ENCODE assay signal across 12 cellular contexts in genomic region chrX:45295587-45295986, GRCh38.
DNase-seq lines count a peak whose midpoint lies in the region; ATAC-seq, FAIRE-seq and TF ChIP-seq lines count a peak whose summit lies in the region.
"Had no signal": no experiment of that assay in that cellular context is flagged by ENCODE, and none has a peak within 500 bp of the region (broad histone marks: within the 10 kb centered on the region; RNA-seq: fewer than 3 reads in every experiment).

No MANE protein-coding gene starts in this region.

- no peak overlapping the region for H3K27ac Mint-ChIP-seq in T-helper 2 cell treated with Interferon-gamma antibody and Interleukin-4, amounts not matched to agents 5 μg/mL and 100 μg/mL, for 36 hours
- H3K27ac Mint-ChIP-seq: CD8-positive, alpha-beta T cell; stimulated activated naive B cell treated with anti-CD40 and anti-IgM and Interleukin-4, amounts not matched to agents 10 μg/mL and 1 μg/mL and 100 μg/mL, for 72 hours had no signal

- TF ChIP-seq POLR2A in A549 (IDR thresholded peaks at IDR 0.05; ENCODE audit: low read length), result no peak

- no peaks in the 10 kb centered on the region for H3K9me3 Mint-ChIP-seq in T-helper 2 cell treated with Interferon-gamma antibody and Interleukin-4, amounts not matched to agents 5 μg/mL and 100 μg/mL, for 36 hours
- H3K9me3 Mint-ChIP-seq: CD8-positive, alpha-beta T cell; stimulated activated naive B cell treated with anti-CD40 and anti-IgM and Interleukin-4, amounts not matched to agents 10 μg/mL and 1 μg/mL and 100 μg/mL, for 72 hours had no signal

- no peaks in the 10 kb centered on the region for H3K27me3 Mint-ChIP-seq in T-helper 2 cell treated with Interferon-gamma antibody and Interleukin-4, amounts not matched to agents 5 μg/mL and 100 μg/mL, for 36 hours (ENCODE audit: low read depth)
- H3K27me3 Mint-ChIP-seq: stimulated activated naive B cell treated with anti-CD40 and anti-IgM and Interleukin-4, amounts not matched to agents 10 μg/mL and 1 μg/mL and 100 μg/mL, for 72 hours had no signal

- H3K9me3 ChIP-seq in A549, result no peaks in the 10 kb centered on the region
- no peaks in the 10 kb centered on the region for H3K9me3 ChIP-seq in PC-9 (ENCODE audit: insufficient read depth, low read depth)
- H3K9me3 ChIP-seq: MG63 had no signal

- no peaks in the 10 kb centered on the region for H3K27me3 ChIP-seq in PC-9 (ENCODE audit: insufficient read depth, low read depth)
- H3K27me3 ChIP-seq: MG63 had no signal

- CTCF ChIA-PET in A549 (lab: Yijun Ruan, JAX) (interaction anchor here (1.3 kb wide), 1 partner anchor 1460 kb away, joined by 3 read pairs; no protein-coding TSS in a partner anchor), PC-9 (lab: Charles Lee) (no interaction called here)

- TF ChIP-seq CTCF in A549 (IDR thresholded peaks at IDR 0.05) (no peak), PC-9 (conservative IDR thresholded peaks at IDR 0.05) (no peak), fibroblast of mammary gland (conservative IDR thresholded peaks at IDR 0.05; ENCODE audit: control insufficient read depth, insufficient read depth, low read depth, low read length) (no peak)

- H3K4me3 ChIP-seq in A549, result no peak overlapping the region
- no peak overlapping the region for H3K4me3 ChIP-seq in PC-9
- no peak overlapping the region for H3K4me3 ChIP-seq in fibroblast of mammary gland (ENCODE audit: control insufficient read depth, low read depth, low read length)
- H3K4me3 ChIP-seq: MG63 had no signal

- no peaks in the 10 kb centered on the region for H3K36me3 ChIP-seq in PC-9 (ENCODE audit: low read depth)
- H3K36me3 ChIP-seq: MG63 had no signal

- FAIRE-seq in A549 (lab: Jason Lieb, UNC), result peak; percentile 78

- H4K20me1 ChIP-seq in PC-9 (ENCODE audit: insufficient read depth), result no peaks in the 10 kb centered on the region

- no peak overlapping the region for H3K27ac ChIP-seq in A549
- H3K27ac ChIP-seq in PC-9, result no peak overlapping the region

- DNase-seq in A549 (ENCODE audit: low read depth in 1 of 2, low spot score in 1 of 2) (peak in 1 of 2 experiments; percentile 52), HCEC 1CT (peak; percentile 56), PC-9 (peak; percentile 4 to 39), fibroblast of mammary gland (ENCODE audit: low read depth) (peak; percentile 60), NCI-H2227 (lab: John Stamatoyannopoulos, UW; ENCODE audit: unreplicated experiment) (no peak), Ammon's horn (ENCODE audit: low spot score) (no peak)
- DNase-seq in T-helper 2 cell treated with Interferon-gamma antibody and Interleukin-4, amounts not matched to agents 5 μg/mL and 100 μg/mL, for 36 hours (ENCODE audit: low spot score), result no peak
- DNase-seq: CD8-positive, alpha-beta T cell; left cardiac atrium; MG63; stimulated activated naive B cell treated with anti-CD40 and anti-IgM and Interleukin-4, amounts not matched to agents 10 μg/mL and 1 μg/mL and 100 μg/mL, for 72 hours had no signal

- no peaks in the 10 kb centered on the region for H3K36me3 Mint-ChIP-seq in T-helper 2 cell treated with Interferon-gamma antibody and Interleukin-4, amounts not matched to agents 5 μg/mL and 100 μg/mL, for 36 hours (ENCODE audit: low read depth)
- H3K36me3 Mint-ChIP-seq: CD8-positive, alpha-beta T cell; stimulated activated naive B cell treated with anti-CD40 and anti-IgM and Interleukin-4, amounts not matched to agents 10 μg/mL and 1 μg/mL and 100 μg/mL, for 72 hours had no signal

- no peak overlapping the region for H2AFZ ChIP-seq in PC-9

- intact Hi-C loops in PC-9 (cut with micrococcal nuclease; ENCODE audit: unreplicated experiment), result no loop called here

- BruUV-seq in PC-9 (replicated peaks; lab: Mats Ljungman, UMichigan), result no TSS peak

- H3K4me1 ChIP-seq in A549 (peaks cover 18% of the 10 kb centered on the region), PC-9 (replicated peaks; ENCODE audit: insufficient read depth) (no peaks in the 10 kb centered on the region)

- TF ChIP-seq EP300 in A549 (IDR thresholded peaks at IDR 0.05), result no peak

- H3K9me2 ChIP-seq in PC-9 (ENCODE audit: insufficient read depth), result no peaks in the 10 kb centered on the region

- H3F3A ChIP-seq in PC-9 (ENCODE audit: insufficient read depth, low read depth), result no peaks in the 10 kb centered on the region

- ATAC-seq in A549 (peak in 1 of 2 experiments; percentile 60; a peak in 2 of 6 replicates), GM21717 (IDR thresholded peaks at IDR 0.05; ENCODE audit: unreplicated experiment) (no peak)
- ATAC-seq: CD8-positive, alpha-beta T cell; left cardiac atrium; stimulated activated naive B cell treated with anti-CD40 and anti-IgM and Interleukin-4, amounts not matched to agents 10 μg/mL and 1 μg/mL and 100 μg/mL, for 72 hours had no signal

- POLR2A ChIA-PET in A549 (lab: Yijun Ruan, JAX), result no interaction called here
- POLR2A ChIA-PET in PC-9 (lab: Charles Lee; ENCODE audit: unreplicated experiment), result no interaction called here

- no peak for TF ChIP-seq RAD21 in A549 (conservative IDR thresholded peaks at IDR 0.05 in 1 of 2, IDR thresholded peaks at IDR 0.05 in 1 of 2)

- no peak overlapping the region for H3K4me3 Mint-ChIP-seq in T-helper 2 cell treated with Interferon-gamma antibody and Interleukin-4, amounts not matched to agents 5 μg/mL and 100 μg/mL, for 36 hours
- H3K4me3 Mint-ChIP-seq: CD8-positive, alpha-beta T cell; stimulated activated naive B cell treated with anti-CD40 and anti-IgM and Interleukin-4, amounts not matched to agents 10 μg/mL and 1 μg/mL and 100 μg/mL, for 72 hours had no signal

- peak overlapping the region; percentile 56 for H3K4me2 ChIP-seq in A549
- H3K4me2 ChIP-seq in PC-9, result no peak overlapping the region

- no peaks in the 10 kb centered on the region for H3K4me1 Mint-ChIP-seq in T-helper 2 cell treated with Interferon-gamma antibody and Interleukin-4, amounts not matched to agents 5 μg/mL and 100 μg/mL, for 36 hours (ENCODE audit: low read depth)
- H3K4me1 Mint-ChIP-seq: stimulated activated naive B cell treated with anti-CD40 and anti-IgM and Interleukin-4, amounts not matched to agents 10 μg/mL and 1 μg/mL and 100 μg/mL, for 72 hours had no signal

- WGBS in A549 (ENCODE audit: missing lambda C conversion rate), result 6% methylated on average over 2 of the region's 2 CpGs

- no peaks in the 10 kb centered on the region for H3K79me2 ChIP-seq in PC-9 (ENCODE audit: low read depth)

TF ChIP-seq in A549, 52 proteins besides CTCF, POLR2A, EP300 and RAD21:
- TF ChIP-seq FOSL2 (IDR thresholded peaks at IDR 0.05) (no peak), FOSL2 (CRISPR knock-in tag; IDR thresholded peaks at IDR 0.05) (no peak), JUN (IDR thresholded peaks at IDR 0.05) (no peak), MYC (IDR thresholded peaks at IDR 0.05; ENCODE audit: borderline replicate concordance, low read length) (no peak), HOXA7 (CRISPR knock-in tag; IDR thresholded peaks at IDR 0.05) (no peak), GATA3 (IDR thresholded peaks at IDR 0.05; ENCODE audit: borderline replicate concordance) (no peak), HOXB5 (CRISPR knock-in tag; IDR thresholded peaks at IDR 0.05) (no peak), BHLHE40 (IDR thresholded peaks at IDR 0.05; ENCODE audit: low read depth, low read length) (no peak), CHD2 (IDR thresholded peaks at IDR 0.05; ENCODE audit: low read length, partially characterized antibody) (no peak), RARB (CRISPR knock-in tag; IDR thresholded peaks at IDR 0.05) (no peak), PHF8 (IDR thresholded peaks at IDR 0.05; ENCODE audit: borderline replicate concordance, low read depth) (no peak), ELK1 (IDR thresholded peaks at IDR 0.05; ENCODE audit: low read depth, low read length) (no peak), ZNF302 (CRISPR knock-in tag; IDR thresholded peaks at IDR 0.05) (no peak), ZSCAN20 (CRISPR knock-in tag; IDR thresholded peaks at IDR 0.05) (no peak), HEYL (CRISPR knock-in tag; IDR thresholded peaks at IDR 0.05) (no peak), MAZ (IDR thresholded peaks at IDR 0.05; ENCODE audit: borderline replicate concordance, low read depth, low read length) (no peak), EHF (CRISPR knock-in tag; IDR thresholded peaks at IDR 0.05) (no peak)
- TF ChIP-seq, protein P1, sequence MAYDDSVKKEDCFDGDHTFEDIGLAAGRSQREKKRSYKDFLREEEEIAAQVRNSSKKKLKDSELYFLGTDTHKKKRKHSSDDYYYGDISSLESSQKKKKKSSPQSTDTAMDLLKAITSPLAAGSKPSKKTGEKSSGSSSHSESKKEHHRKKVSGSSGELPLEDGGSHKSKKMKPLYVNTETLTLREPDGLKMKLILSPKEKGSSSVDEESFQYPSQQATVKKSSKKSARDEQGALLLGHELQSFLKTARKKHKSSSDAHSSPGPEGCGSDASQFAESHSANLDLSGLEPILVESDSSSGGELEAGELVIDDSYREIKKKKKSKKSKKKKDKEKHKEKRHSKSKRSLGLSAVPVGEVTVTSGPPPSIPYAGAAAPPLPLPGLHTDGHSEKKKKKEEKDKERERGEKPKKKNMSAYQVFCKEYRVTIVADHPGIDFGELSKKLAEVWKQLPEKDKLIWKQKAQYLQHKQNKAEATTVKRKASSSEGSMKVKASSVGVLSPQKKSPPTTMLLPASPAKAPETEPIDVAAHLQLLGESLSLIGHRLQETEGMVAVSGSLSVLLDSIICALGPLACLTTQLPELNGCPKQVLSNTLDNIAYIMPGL (CRISPR knock-in tag; IDR thresholded peaks at IDR 0.05; ENCODE audit: borderline replicate concordance), result no peak
- TF ChIP-seq, protein P2, sequence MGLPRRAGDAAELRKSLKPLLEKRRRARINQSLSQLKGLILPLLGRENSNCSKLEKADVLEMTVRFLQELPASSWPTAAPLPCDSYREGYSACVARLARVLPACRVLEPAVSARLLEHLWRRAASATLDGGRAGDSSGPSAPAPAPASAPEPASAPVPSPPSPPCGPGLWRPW (IDR thresholded peaks at IDR 0.05), result no peak
- TF ChIP-seq, protein P3, sequence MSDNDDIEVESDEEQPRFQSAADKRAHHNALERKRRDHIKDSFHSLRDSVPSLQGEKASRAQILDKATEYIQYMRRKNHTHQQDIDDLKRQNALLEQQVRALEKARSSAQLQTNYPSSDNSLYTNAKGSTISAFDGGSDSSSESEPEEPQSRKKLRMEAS (IDR thresholded peaks at IDR 0.05), result no peak
TF ChIP-seq in A549: peak in this region for 0.

Comparison
In these comparisons a context has a peak if more than half of its experiments do, and no peak if none do; other contexts are left out.
1. DNase-seq: peak in HCEC 1CT (single experiment), PC-9 (2 of 2) and fibroblast of mammary gland (single experiment); none in NCI-H2227 (single experiment), T-helper 2 cell treated with Interferon-gamma antibody and Interleukin-4, amounts not matched to agents 5 μg/mL and 100 μg/mL, for 36 hours (single experiment) and Ammon's horn (single experiment).